8 cellular contexts compared by ENCODE assay signal in the genomic region with DNA sequence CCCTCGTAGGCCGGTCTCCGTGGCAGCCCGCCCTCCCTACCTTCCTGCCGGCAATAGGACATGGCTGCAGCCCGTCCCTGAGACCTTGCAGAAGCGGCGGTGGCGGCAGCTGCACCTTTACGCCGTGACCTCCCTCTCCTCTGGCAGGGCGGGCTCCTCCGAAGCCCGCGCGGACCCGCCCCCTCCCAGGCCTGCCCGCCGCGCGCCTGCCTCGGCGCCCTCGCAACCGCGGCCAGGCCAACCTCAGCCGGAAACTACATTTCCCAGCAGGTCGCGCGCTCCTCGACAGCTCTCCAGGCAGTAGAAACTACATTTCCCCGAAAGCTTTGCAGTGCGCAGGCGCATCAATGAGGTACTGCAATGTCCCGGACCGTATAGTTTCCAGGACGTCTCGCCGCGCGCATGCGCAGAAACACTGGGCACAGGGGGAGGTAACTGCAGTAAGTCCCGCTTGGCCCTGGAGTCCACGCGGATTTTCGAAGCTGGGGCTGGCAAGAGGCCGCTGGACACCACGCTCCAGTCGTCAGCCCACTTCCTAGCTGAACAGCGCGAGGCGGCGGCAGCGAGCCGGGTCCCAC. TPM values are rescaled to one million over a fixed set of nuclear protein-coding genes. Genes with fewer than 3 reads are reported as not detected.
DNase-seq lines count a peak whose midpoint lies in the region; ATAC-seq and TF ChIP-seq lines count a peak whose summit lies in the region.

A gene (minus strand): TSS at position 256 of the 578 bp plus-strand sequence. CDS start 194 bp downstream, at position 62.
A gene with protein sequence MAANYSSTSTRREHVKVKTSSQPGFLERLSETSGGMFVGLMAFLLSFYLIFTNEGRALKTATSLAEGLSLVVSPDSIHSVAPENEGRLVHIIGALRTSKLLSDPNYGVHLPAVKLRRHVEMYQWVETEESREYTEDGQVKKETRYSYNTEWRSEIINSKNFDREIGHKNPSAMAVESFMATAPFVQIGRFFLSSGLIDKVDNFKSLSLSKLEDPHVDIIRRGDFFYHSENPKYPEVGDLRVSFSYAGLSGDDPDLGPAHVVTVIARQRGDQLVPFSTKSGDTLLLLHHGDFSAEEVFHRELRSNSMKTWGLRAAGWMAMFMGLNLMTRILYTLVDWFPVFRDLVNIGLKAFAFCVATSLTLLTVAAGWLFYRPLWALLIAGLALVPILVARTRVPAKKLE (plus strand): TSS at position 438 of the 578 bp plus-strand sequence. CDS start 142 bp downstream, outside the sequence.

- intact Hi-C loops in natural killer cell (cut with micrococcal nuclease) = loop anchor here (1.0 kb wide), 4 partner anchors 18 to 229 kb away; a partner anchor contains a TSS

- H3K4me3 Mint-ChIP-seq in GM23338 = peak within 1 kb of the TSS; percentile 98
- peak within 1 kb of the TSS; percentile 97 for H3K4me3 Mint-ChIP-seq in activated T-helper 17 cell treated with anti-CD3 and anti-CD28 coated beads, Interleukin-2, amount 50 U/mL, for 72 hours
- H3K4me3 Mint-ChIP-seq in natural killer cell = peak within 1 kb of the TSS; percentile 96

- H3K36me3 Mint-ChIP-seq in GM23338 (ENCODE audit: low read depth) (peaks cover 49% of the 10 kb centered on the region), natural killer cell (peaks cover 8% of the 10 kb centered on the region)
- peaks cover 72% of the 10 kb centered on the region for H3K36me3 Mint-ChIP-seq in activated T-helper 17 cell treated with anti-CD3 and anti-CD28 coated beads, Interleukin-2, amount 50 U/mL, for 72 hours (ENCODE audit: low read depth)

- H3K9me2 ChIP-seq in DOHH2 (replicated peaks; ENCODE audit: control insufficient read depth, low read length) (no peaks in the 10 kb centered on the region), GM23338 (ENCODE audit: insufficient read depth) (no peaks in the 10 kb centered on the region)

- H3K9me3 ChIP-seq in DOHH2 (ENCODE audit: control insufficient read depth, insufficient read depth, low read length) = no peaks in the 10 kb centered on the region

- ATAC-seq in GM23338 (peak; percentile 85), natural killer cell (peak; percentile 89 to 97 (median 90))
- peak; percentile 91 for ATAC-seq in activated T-helper 17 cell treated with anti-CD3 and anti-CD28 coated beads, Interleukin-2, amount 50 U/mL, for 72 hours (replicated peaks)

- H2AFZ ChIP-seq in GM23338 = peak within 1 kb of the TSS; percentile 92

- H3K4me1 ChIP-seq in DOHH2 (ENCODE audit: control insufficient read depth, low read length) = peaks cover 38% of the 10 kb centered on the region
- H3K4me1 ChIP-seq in GM23338 (ENCODE audit: insufficient read depth) = peaks cover 19% of the 10 kb centered on the region

- H3K4me3 ChIP-seq in DOHH2 (ENCODE audit: low read length) = peak within 1 kb of the TSS; percentile 96
- peak within 1 kb of the TSS; percentile 97 for H3K4me3 ChIP-seq in GM23338
- peak within 1 kb of the TSS; percentile 96 for H3K4me3 ChIP-seq in fibroblast of mammary gland (ENCODE audit: control insufficient read depth, low read depth, low read length)

- H3K36me3 ChIP-seq in DOHH2 (ENCODE audit: control insufficient read depth, low read length) = peaks cover 60% of the 10 kb centered on the region
- H3K36me3 ChIP-seq in GM23338 (ENCODE audit: insufficient read depth) = no peaks in the 10 kb centered on the region; the same call in 1 of the 2 replicates

- H3K4me2 ChIP-seq in DOHH2 (ENCODE audit: low read length) (peak within 1 kb of the TSS; percentile 88), GM23338 (peak within 1 kb of the TSS; percentile 98)

- H3K27ac ChIP-seq in DOHH2 (ENCODE audit: low read depth, low read length) (peak within 1 kb of the TSS; percentile 67), GM23338 (ENCODE audit: low read depth) (peak within 1 kb of the TSS; percentile 27; the same call in 1 of the 2 replicates)

- DNase-seq in GM23338 (ENCODE audit: low spot score) = peak; percentile 99
- peak; percentile 99 for DNase-seq in LHCN-M2 (ENCODE audit: low read depth)
- DNase-seq in RPMI8226 = peak; percentile 99
- DNase-seq in fibroblast of mammary gland (ENCODE audit: low read depth) = peak; percentile 98
- DNase-seq in natural killer cell = peak; percentile 97
- peak; percentile 99 for DNase-seq in stimulated activated naive CD4-positive, alpha-beta T cell treated with Interleukin-2 at 50 U/mL for 16 hours (lab: John Stamatoyannopoulos, UW)

- TF ChIP-seq CTCF in DOHH2 (IDR thresholded peaks at IDR 0.05; ENCODE audit: low read depth, low read length, poor library complexity, severe bottlenecking) (no peak), GM23338 (conservative IDR thresholded peaks at IDR 0.05; ENCODE audit: low read depth in 2 of 2) (no peak), fibroblast of mammary gland (conservative IDR thresholded peaks at IDR 0.05; ENCODE audit: control insufficient read depth, insufficient read depth, low read depth, low read length) (no peak), natural killer cell (IDR thresholded peaks at IDR 0.05) (no peak)

- H3F3A ChIP-seq in DOHH2 (ENCODE audit: control insufficient read depth, insufficient read depth) (no peaks in the 10 kb centered on the region), GM23338 (replicated peaks; ENCODE audit: low read depth) (no peaks in the 10 kb centered on the region)

- peak within 1 kb of the TSS; percentile 93 for H3K27ac Mint-ChIP-seq in GM23338
- H3K27ac Mint-ChIP-seq in activated T-helper 17 cell treated with anti-CD3 and anti-CD28 coated beads, Interleukin-2, amount 50 U/mL, for 72 hours = peak within 1 kb of the TSS; percentile 97
- peak within 1 kb of the TSS; percentile 92 to 93 for H3K27ac Mint-ChIP-seq in natural killer cell

- H3K27me3 Mint-ChIP-seq in GM23338 (ENCODE audit: insufficient read depth, low read depth, poor library complexity) = peaks cover 22% of the 10 kb centered on the region
- H3K27me3 Mint-ChIP-seq in activated T-helper 17 cell treated with anti-CD3 and anti-CD28 coated beads, Interleukin-2, amount 50 U/mL, for 72 hours = no peaks in the 10 kb centered on the region
- no peaks in the 10 kb centered on the region for H3K27me3 Mint-ChIP-seq in natural killer cell (ENCODE audit: low read depth in 2 of 2)

- H3K27me3 ChIP-seq in DOHH2 (ENCODE audit: control insufficient read depth, low read length) = no peaks in the 10 kb centered on the region
- no peaks in the 10 kb centered on the region for H3K27me3 ChIP-seq in GM23338 (ENCODE audit: insufficient read depth)

- H3K4me1 Mint-ChIP-seq in GM23338 (peaks cover 34% of the 10 kb centered on the region), natural killer cell (peaks cover 50 to 55% of the 10 kb centered on the region in 2 donors)
- peaks cover 34% of the 10 kb centered on the region for H3K4me1 Mint-ChIP-seq in activated T-helper 17 cell treated with anti-CD3 and anti-CD28 coated beads, Interleukin-2, amount 50 U/mL, for 72 hours

- H3K9me3 Mint-ChIP-seq in GM23338 (peaks cover 9% of the 10 kb centered on the region), natural killer cell (no peaks in the 10 kb centered on the region)
- no peaks in the 10 kb centered on the region for H3K9me3 Mint-ChIP-seq in activated T-helper 17 cell treated with anti-CD3 and anti-CD28 coated beads, Interleukin-2, amount 50 U/mL, for 72 hours

- peaks cover 6% of the 10 kb centered on the region; the same call in 1 of the 2 replicates for H4K20me1 ChIP-seq in DOHH2 (ENCODE audit: control insufficient read depth, insufficient read depth, low read depth, low read length)
- H4K20me1 ChIP-seq in GM23338 (replicated peaks; ENCODE audit: insufficient read depth) = peaks cover 8% of the 10 kb centered on the region; the same call in 1 of the 2 replicates

- H3K79me2 ChIP-seq in DOHH2 (ENCODE audit: control insufficient read depth, low read length) (peaks cover 88% of the 10 kb centered on the region), GM23338 (replicated peaks; ENCODE audit: insufficient read depth) (peaks cover 56% of the 10 kb centered on the region)

TF ChIP-seq in GM23338, 12 proteins besides CTCF, POLR2A, EP300 and RAD21 (continues in another document):
- TF ChIP-seq, protein P1, sequence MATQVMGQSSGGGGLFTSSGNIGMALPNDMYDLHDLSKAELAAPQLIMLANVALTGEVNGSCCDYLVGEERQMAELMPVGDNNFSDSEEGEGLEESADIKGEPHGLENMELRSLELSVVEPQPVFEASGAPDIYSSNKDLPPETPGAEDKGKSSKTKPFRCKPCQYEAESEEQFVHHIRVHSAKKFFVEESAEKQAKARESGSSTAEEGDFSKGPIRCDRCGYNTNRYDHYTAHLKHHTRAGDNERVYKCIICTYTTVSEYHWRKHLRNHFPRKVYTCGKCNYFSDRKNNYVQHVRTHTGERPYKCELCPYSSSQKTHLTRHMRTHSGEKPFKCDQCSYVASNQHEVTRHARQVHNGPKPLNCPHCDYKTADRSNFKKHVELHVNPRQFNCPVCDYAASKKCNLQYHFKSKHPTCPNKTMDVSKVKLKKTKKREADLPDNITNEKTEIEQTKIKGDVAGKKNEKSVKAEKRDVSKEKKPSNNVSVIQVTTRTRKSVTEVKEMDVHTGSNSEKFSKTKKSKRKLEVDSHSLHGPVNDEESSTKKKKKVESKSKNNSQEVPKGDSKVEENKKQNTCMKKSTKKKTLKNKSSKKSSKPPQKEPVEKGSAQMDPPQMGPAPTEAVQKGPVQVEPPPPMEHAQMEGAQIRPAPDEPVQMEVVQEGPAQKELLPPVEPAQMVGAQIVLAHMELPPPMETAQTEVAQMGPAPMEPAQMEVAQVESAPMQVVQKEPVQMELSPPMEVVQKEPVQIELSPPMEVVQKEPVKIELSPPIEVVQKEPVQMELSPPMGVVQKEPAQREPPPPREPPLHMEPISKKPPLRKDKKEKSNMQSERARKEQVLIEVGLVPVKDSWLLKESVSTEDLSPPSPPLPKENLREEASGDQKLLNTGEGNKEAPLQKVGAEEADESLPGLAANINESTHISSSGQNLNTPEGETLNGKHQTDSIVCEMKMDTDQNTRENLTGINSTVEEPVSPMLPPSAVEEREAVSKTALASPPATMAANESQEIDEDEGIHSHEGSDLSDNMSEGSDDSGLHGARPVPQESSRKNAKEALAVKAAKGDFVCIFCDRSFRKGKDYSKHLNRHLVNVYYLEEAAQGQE (IDR thresholded peaks at IDR 0.05; ENCODE audit: unreplicated experiment) = no peak

RNA-seq across cellular contexts. Expression of the first gene that starts in this region (rescaled TPM):
- 25.8 and 31.1 TPM in 2 replicates for total RNA-seq in GM23338 (2014; rRNA removed; shearing (Covaris generic))
- 39.2 and 41.3 TPM in 2 replicates for polyA plus RNA-seq in GM23338 (2016; fragmentation: Nextera tagmentation; extraction: Ambion mirVana)
- total RNA-seq in LHCN-M2 (2014; rRNA removed) (27.2 and 27.3 TPM in 2 replicates), natural killer cell (1 to 10 TPM; 2.1 to 4.3 (median 3.4) TPM)
- polyA plus RNA-seq in LHCN-M2 (2012) = 11.2 TPM
- total RNA-seq in activated T-helper 17 cell treated with anti-CD3 and anti-CD28 coated beads, Interleukin-2, amount 50 U/mL, for 72 hours = 10 to 100 TPM; 11.6 to 27.6 TPM

RNA-seq across cellular contexts. Expression of the second gene that starts in this region (rescaled TPM):
- 27.6 and 34.7 TPM in 2 replicates for total RNA-seq in GM23338 (2014; rRNA removed; shearing (Covaris generic))
- polyA plus RNA-seq in GM23338 (2016; fragmentation: Nextera tagmentation; extraction: Ambion mirVana) = 14.8 and 15.9 TPM in 2 replicates
- 92.5 and 101 TPM in 2 replicates for total RNA-seq in LHCN-M2 (2014; rRNA removed)
- polyA plus RNA-seq in LHCN-M2 (2012) = 46.5 TPM
- total RNA-seq in activated T-helper 17 cell treated with anti-CD3 and anti-CD28 coated beads, Interleukin-2, amount 50 U/mL, for 72 hours = 10 to 100 TPM; 42.1 to 44.5 TPM
- 10 to 100 TPM; 49.5 to 61.1 (median 54.1) TPM for total RNA-seq in natural killer cell

Comparison
In these comparisons a context has a peak if more than half of its experiments do, and no peak if none do; other contexts are left out.
1. Peak in every context shown above with its lines: DNase-seq, ATAC-seq, H3K4me3 ChIP-seq and H3K27ac ChIP-seq.